ENCODE assay signal across 8 cellular contexts in genomic region chr3:129606522-129607390, GRCh38. TPM values are rescaled to one million over a fixed set of nuclear protein-coding genes. Genes with fewer than 3 reads are reported as not detected.
DNase-seq lines count a peak whose midpoint lies in the region; ATAC-seq and TF ChIP-seq lines count a peak whose summit lies in the region.

Gene PLXND1 (minus strand): TSS chr3:129606676. CDS start chr3:129606639, 37 bp downstream.

- H3K36me3 ChIP-seq in osteoblast (ENCODE audit: insufficient read depth, low read length) = no peaks in the 10 kb centered on the region

- peak within 1 kb of the TSS; percentile 47 for H3K27ac ChIP-seq in osteoblast (ENCODE audit: low read depth, low read length)

- intact Hi-C loops in CD14-positive monocyte (cut with micrococcal nuclease) = loop anchor here in 1 of 2 donors (5.0 kb wide), 1 partner anchor 79 kb away; the partner anchor contains the start of gene RHO
- intact Hi-C loops in cardiac septum (cut with DNase I) = loop anchor here (2.0 to 10.0 kb wide), 3 partner anchors 14 to 222 kb away; no protein-coding TSS in a partner anchor

- H3K36me3 Mint-ChIP-seq in CD14-positive monocyte = peaks cover 8 to 14% of the 10 kb centered on the region in 2 donors

- peak within 1 kb of the TSS; percentile 97 to 99 for H3K4me3 Mint-ChIP-seq in CD14-positive monocyte

- H3K9me3 Mint-ChIP-seq in CD14-positive monocyte = peaks cover 0 to 2% (median 0%) of the 10 kb centered on the region in 7 donors

- TF ChIP-seq CTCF in CD14-positive monocyte (IDR thresholded peaks at IDR 0.05) = no peak
- TF ChIP-seq CTCF in osteoblast (IDR thresholded peaks at IDR 0.05; ENCODE audit: extremely low read depth, low read depth, low read length) = no peak

- peaks cover 58% of the 10 kb centered on the region for H3K4me1 Mint-ChIP-seq in CD14-positive monocyte

- no peaks in the 10 kb centered on the region for H3K27me3 ChIP-seq in osteoblast (ENCODE audit: insufficient read depth, low read length)

- H3K79me2 ChIP-seq in osteoblast (ENCODE audit: insufficient read depth, low read length) = peaks cover 45% of the 10 kb centered on the region

- peak within 1 kb of the TSS; percentile 85 to 96 (median 91) for H3K27ac Mint-ChIP-seq in CD14-positive monocyte

- peaks cover 14 to 28% (median 14%) of the 10 kb centered on the region in 3 donors for H3K27me3 Mint-ChIP-seq in CD14-positive monocyte (ENCODE audit: low read depth in 3 of 3)

- peak within 1 kb of the TSS; percentile 83 for H2AFZ ChIP-seq in osteoblast (ENCODE audit: low read length)

- DNase-seq in CD14-positive monocyte (ENCODE audit: low spot score) (no peak), amygdala (lab: John Stamatoyannopoulos, UW) (peak in 39 of 56 donors; percentile 10 to 79 (median 46)), cardiac septum (ENCODE audit: low spot score) (no peak), osteoblast (ENCODE audit: insufficient read length, low spot score, missing footprints) (peak; percentile 97), NCI-H2107 treated with DMSO at 0.1 percent for 48 hours (lab: John Stamatoyannopoulos, UW; ENCODE audit: unreplicated experiment) (no peak)

- ATAC-seq in HG02571 (IDR thresholded peaks at IDR 0.05; ENCODE audit: unreplicated experiment) (peak; percentile 44), HG03432 (IDR thresholded peaks at IDR 0.05; ENCODE audit: unreplicated experiment) (no peak)

- peaks cover 56% of the 10 kb centered on the region for H3K4me1 ChIP-seq in osteoblast (ENCODE audit: insufficient read depth, low read length)

- H3K4me3 ChIP-seq in osteoblast (ENCODE audit: insufficient read depth, low read length) = peak within 1 kb of the TSS; percentile 79

- peak within 1 kb of the TSS; percentile 99 for H3K4me2 ChIP-seq in osteoblast (ENCODE audit: insufficient read depth, low read length)

- peaks cover 32% of the 10 kb centered on the region for H4K20me1 ChIP-seq in osteoblast (ENCODE audit: insufficient read depth, low read length)

- no peaks in the 10 kb centered on the region for H3K9me3 ChIP-seq in osteoblast (ENCODE audit: low read depth, low read length)

TF ChIP-seq in PFSK-1, 5 proteins besides CTCF, POLR2A, EP300 and RAD21:
- TF ChIP-seq POLR2AphosphoS5 (IDR thresholded peaks at IDR 0.05; ENCODE audit: low read depth, low read length) (peak; percentile 12; the same call in 1 of the 2 replicates), REST (IDR thresholded peaks at IDR 0.05; ENCODE audit: insufficient read depth in 1 of 2, low read depth in 2 of 2, low read length in 2 of 2) (no peak), TAF1 (IDR thresholded peaks at IDR 0.05; ENCODE audit: borderline replicate concordance, insufficient read depth, low read length) (0 out of 2 replicates have a peak, but pooled peaks have one; percentile 41), FOXP2 (optimal IDR thresholded peaks at IDR 0.05; ENCODE audit: borderline replicate concordance, extremely low read depth, extremely low read length, insufficient read depth) (no peak), SIN3A (IDR thresholded peaks at IDR 0.05; ENCODE audit: borderline replicate concordance, insufficient read depth, low read length) (no peak)
TF ChIP-seq in PFSK-1: peak in this region for 2.

RNA-seq across cellular contexts. Expression of gene PLXND1, which starts in this region (rescaled TPM):
- polyA plus RNA-seq in CD14-positive monocyte = 1 to 10 TPM; 7.1 to 9.9 TPM
- 211 TPM for polyA plus RNA-seq in PFSK-1 (2012; ENCODE audit: insufficient read length, low read depth)
- total RNA-seq in cardiac septum (54.8 TPM), osteoblast (126 and 134 TPM in 2 replicates)

Comparison
In these comparisons a context has a peak if more than half of its experiments do, and no peak if none do; other contexts are left out.
1. DNase-seq: peak in amygdala (39 of 56) and osteoblast (single experiment); none in CD14-positive monocyte (single experiment), cardiac septum (single experiment) and NCI-H2107 treated with DMSO at 0.1 percent for 48 hours (single experiment).